Comparison of ENCODE assay signal across 13 cellular contexts in genomic region chr4:53586121-53586816, GRCh38. TPM values are rescaled to one million over a fixed set of nuclear protein-coding genes. Genes with fewer than 3 reads are reported as not detected.
DNase-seq lines count a peak whose midpoint lies in the region; TF ChIP-seq lines count a peak whose summit lies in the region.
"Had no signal": no experiment of that assay in that cellular context is flagged by ENCODE, and none has a peak within 500 bp of the region (broad histone marks: within the 10 kb centered on the region; RNA-seq: fewer than 3 reads in every experiment).

No MANE protein-coding gene starts in this region.

- H3K9ac ChIP-seq in mesenchymal stem cell (ENCODE audit: low read length) = no peak overlapping the region

- no peak for DNase-seq in Caco-2
- peak; percentile 23 for DNase-seq in NCI-H1048 (lab: John Stamatoyannopoulos, UW)
- DNase-seq in choroid plexus epithelial cell (ENCODE audit: low read depth) = peak; percentile 92
- DNase-seq in mesenchymal stem cell = peak; percentile 81
- no peak for DNase-seq in effector CD4-positive, alpha-beta T cell
- DNase-seq in medulla oblongata (ENCODE audit: extremely low spot score) = no peak
- DNase-seq in OCI-LY7 (ENCODE audit: low spot score) = no peak
- no peak for DNase-seq in esophagus muscularis mucosa (ENCODE audit: extremely low spot score)
- DNase-seq: activated CD4-positive, alpha-beta T cell treated with anti-CD3 and anti-CD28 coated beads, Interleukin-2, amount 50 U/mL, for 4 hours; activated naive CD4-positive, alpha-beta T cell treated with anti-CD3 and anti-CD28 coated beads, Interleukin-2, amount 50 U/mL, for 16 hours; effector CD8-positive, alpha-beta T cell; naive thymus-derived CD8-positive, alpha-beta T cell; T-cell had no signal

- TF ChIP-seq POLR2A in esophagus muscularis mucosa (IDR thresholded peaks at IDR 0.05; ENCODE audit: low read depth) = no peak

- no peaks in the 10 kb centered on the region for H3K79me2 ChIP-seq in OCI-LY7 (ENCODE audit: insufficient read depth, low read depth, low read length)

- no peak overlapping the region for H4K8ac ChIP-seq in mesenchymal stem cell (ENCODE audit: low read length)

- H2AK5ac ChIP-seq in mesenchymal stem cell (ENCODE audit: low read length, severe bottlenecking) = no peak overlapping the region

- H4K20me1 ChIP-seq in OCI-LY7 (ENCODE audit: insufficient read depth, low read length) = no peaks in the 10 kb centered on the region

- H3K14ac ChIP-seq in mesenchymal stem cell (ENCODE audit: low read length in 2 of 2) = no peak overlapping the region

- H3K9me3 Mint-ChIP-seq in Caco-2 (ENCODE audit: unreplicated experiment) = no peaks in the 10 kb centered on the region
- H3K9me3 Mint-ChIP-seq: T-cell had no signal

- H3K79me1 ChIP-seq in mesenchymal stem cell (replicated peaks; ENCODE audit: low read length, poor library complexity, severe bottlenecking) = no peaks in the 10 kb centered on the region

- no peaks in the 10 kb centered on the region for H3K27me3 Mint-ChIP-seq in Caco-2 (ENCODE audit: insufficient read depth, unreplicated experiment)

- H3K9me3 ChIP-seq in Caco-2 (no peaks in the 10 kb centered on the region), mesenchymal stem cell (ENCODE audit: control insufficient read depth, low read length) (no peaks in the 10 kb centered on the region), OCI-LY7 (ENCODE audit: low read length) (no peaks in the 10 kb centered on the region), esophagus muscularis mucosa (no peaks in the 10 kb centered on the region)

- no TSS peak for BruUV-seq in Caco-2 (replicated peaks; lab: Mats Ljungman, UMichigan)
- BruUV-seq in OCI-LY7 (replicated peaks; lab: Mats Ljungman, UMichigan) = no TSS peak

- H3K4me3 Mint-ChIP-seq in Caco-2 (ENCODE audit: unreplicated experiment) = peak overlapping the region; percentile 35
- H3K4me3 Mint-ChIP-seq: naive thymus-derived CD8-positive, alpha-beta T cell; T-cell had no signal

- no peak overlapping the region for H2BK15ac ChIP-seq in mesenchymal stem cell (ENCODE audit: low read depth, poor library complexity, severe bottlenecking)

- no peak overlapping the region for H3K27ac ChIP-seq in mesenchymal stem cell (ENCODE audit: low read length, poor library complexity, severe bottlenecking)
- H3K27ac ChIP-seq in OCI-LY7 (ENCODE audit: low read depth, low read length, poor library complexity, severe bottlenecking) = no peak overlapping the region
- H3K27ac ChIP-seq in esophagus muscularis mucosa (replicated peaks in 1 of 4) = no peak overlapping the region

- H3K9me2 ChIP-seq in OCI-LY7 (ENCODE audit: insufficient read depth, low read length) = no peaks in the 10 kb centered on the region

- no peak overlapping the region for H3K18ac ChIP-seq in mesenchymal stem cell (ENCODE audit: low read depth in 1 of 2, low read length in 2 of 2)

- H3K23ac ChIP-seq in mesenchymal stem cell (ENCODE audit: low read length in 2 of 2) = no peak overlapping the region

- H3K36me3 Mint-ChIP-seq in Caco-2 (ENCODE audit: insufficient read depth, unreplicated experiment) = peaks cover 9% of the 10 kb centered on the region
- H3K36me3 Mint-ChIP-seq: naive thymus-derived CD8-positive, alpha-beta T cell; T-cell had no signal

- no peak overlapping the region for H2BK5ac ChIP-seq in mesenchymal stem cell (ENCODE audit: low read depth, low read length, poor library complexity, severe bottlenecking)

- no peak overlapping the region for H2BK120ac ChIP-seq in mesenchymal stem cell (ENCODE audit: low read depth, low read length)

- H3K4me1 ChIP-seq in Caco-2 (peaks cover 42% of the 10 kb centered on the region), mesenchymal stem cell (ENCODE audit: control insufficient read depth, insufficient read depth, low read depth, low read length) (peaks cover 2% of the 10 kb centered on the region), OCI-LY7 (ENCODE audit: insufficient read depth, low read length, poor library complexity, severe bottlenecking) (no peaks in the 10 kb centered on the region), esophagus muscularis mucosa (no peaks in the 10 kb centered on the region)

- TF ChIP-seq EP300 in esophagus muscularis mucosa (IDR thresholded peaks at IDR 0.05) = no peak

- H2AFZ ChIP-seq in mesenchymal stem cell (ENCODE audit: low read depth, low read length) = no peak overlapping the region
- H2AFZ ChIP-seq in OCI-LY7 (ENCODE audit: low read length) = no peak overlapping the region

- no peak overlapping the region for H3K4me3 ChIP-seq in Caco-2 (ENCODE audit: low read depth, low read length)
- no peak overlapping the region for H3K4me3 ChIP-seq in choroid plexus epithelial cell (ENCODE audit: low read depth, low read length)
- H3K4me3 ChIP-seq in mesenchymal stem cell (ENCODE audit: insufficient read depth in 1 of 2, low read depth in 1 of 2, low read length in 2 of 2) = no peak overlapping the region
- no peak overlapping the region for H3K4me3 ChIP-seq in OCI-LY7 (ENCODE audit: low read depth, low read length, poor library complexity, severe bottlenecking)
- no peak overlapping the region for H3K4me3 ChIP-seq in esophagus muscularis mucosa

- intact Hi-C loops in Caco-2 (cut with micrococcal nuclease; ENCODE audit: unreplicated experiment) (no loop called here), OCI-LY7 (cut with micrococcal nuclease; ENCODE audit: unreplicated experiment) (no loop called here), esophagus muscularis mucosa (cut with DNase I) (no loop called here)

- CTCF ChIA-PET in Caco-2 (lab: Charles Lee) (no interaction called here), OCI-LY7 (lab: Charles Lee; ENCODE audit: unreplicated experiment) (no interaction called here)

- H3K4ac ChIP-seq in mesenchymal stem cell (ENCODE audit: low read depth in 1 of 2, low read length in 2 of 2) = no peak overlapping the region

- H3K36me3 ChIP-seq in Caco-2 (ENCODE audit: control insufficient read depth, insufficient read depth, low read length) (no peaks in the 10 kb centered on the region), mesenchymal stem cell (ENCODE audit: control insufficient read depth in 1 of 2, insufficient read depth in 2 of 2, low read depth in 1 of 2, low read length in 2 of 2) (no peaks in the 10 kb centered on the region), OCI-LY7 (ENCODE audit: insufficient read depth, low read length) (no peaks in the 10 kb centered on the region), esophagus muscularis mucosa (no peaks in the 10 kb centered on the region)

- H3K4me2 ChIP-seq in mesenchymal stem cell (ENCODE audit: low read length, poor library complexity, severe bottlenecking) (no peak overlapping the region), OCI-LY7 (ENCODE audit: low read length) (no peak overlapping the region)

- TF ChIP-seq CTCF in Caco-2 (IDR thresholded peaks at IDR 0.05; ENCODE audit: insufficient read depth in 1 of 2, low read depth in 1 of 2, low read length in 1 of 2, severe bottlenecking in 1 of 2, unreplicated experiment in 1 of 2) = no peak
- TF ChIP-seq CTCF in choroid plexus epithelial cell (conservative IDR thresholded peaks at IDR 0.05; ENCODE audit: low read depth, low read length) = no peak
- TF ChIP-seq CTCF in OCI-LY7 (conservative IDR thresholded peaks at IDR 0.05; ENCODE audit: low read length) = no peak
- no peak for TF ChIP-seq CTCF in esophagus muscularis mucosa (IDR thresholded peaks at IDR 0.05)

- 62% methylated on average over 4 of the region's 6 CpGs for WGBS in mesenchymal stem cell
- WGBS in esophagus muscularis mucosa = 74% methylated on average over 6 of the region's 6 CpGs

- POLR2A ChIA-PET in Caco-2 (lab: Charles Lee) (no interaction called here), OCI-LY7 (lab: Charles Lee) (no interaction called here)

- no peak overlapping the region for H2BK12ac ChIP-seq in mesenchymal stem cell (ENCODE audit: low read length in 2 of 2)

- H3K27ac Mint-ChIP-seq in Caco-2 (ENCODE audit: unreplicated experiment) = peak overlapping the region; percentile 61
- H3K27ac Mint-ChIP-seq: naive thymus-derived CD8-positive, alpha-beta T cell; T-cell had no signal

- H3K27me3 ChIP-seq in Caco-2 (replicated peaks; ENCODE audit: control insufficient read depth, insufficient read depth, low read length) (no peaks in the 10 kb centered on the region), mesenchymal stem cell (ENCODE audit: control insufficient read depth in 1 of 2, insufficient read depth in 1 of 2, low read length in 2 of 2) (no peaks in the 10 kb centered on the region), esophagus muscularis mucosa (peaks cover 0 to 1% (median 0%) of the 10 kb centered on the region in 4 donors)

- peaks cover 59% of the 10 kb centered on the region for H3K4me1 Mint-ChIP-seq in Caco-2 (ENCODE audit: low read depth, unreplicated experiment)

- no peak overlapping the region for H4K91ac ChIP-seq in mesenchymal stem cell (ENCODE audit: low read length)

RNA-seq across cellular contexts. Expression of gene LNX1, which starts 5.0 kb away (rescaled TPM):
- total RNA-seq in Caco-2 (2022) (9.3 and 12.4 TPM in 2 replicates), OCI-LY7 (2022) (not detected in 2 replicates), esophagus muscularis mucosa (10 to 100 TPM in 1 of 4 donors, 1 to 10 TPM in 3; 5.8 to 14.7 (median 8.4) TPM)
- polyA plus RNA-seq in mesenchymal stem cell (2013, experiment 1 of 2) = 11.7 TPM
- polyA plus RNA-seq in mesenchymal stem cell (2013, experiment 2 of 2) = 11.7 TPM
- not detected in 2 replicates for total RNA-seq in OCI-LY7 (2014; rRNA removed; shearing (Covaris generic))
- total RNA-seq: naive thymus-derived CD8-positive, alpha-beta T cell had no signal

Comparison
In these comparisons a context has a peak if more than half of its experiments do, and no peak if none do; other contexts are left out.
1. DNase-seq: peak in NCI-H1048 (single experiment), choroid plexus epithelial cell (single experiment) and mesenchymal stem cell (single experiment); none in Caco-2 (0 of 2), effector CD4-positive, alpha-beta T cell (single experiment), medulla oblongata (single experiment), OCI-LY7 (single experiment) and esophagus muscularis mucosa (single experiment).